8 cellular contexts compared by ENCODE assay signal in genomic region chr11:60775420-60775961, GRCh38. TPM values are rescaled to one million over a fixed set of nuclear protein-coding genes. Genes with fewer than 3 reads are reported as not detected.
DNase-seq lines count a peak whose midpoint lies in the region; ATAC-seq and TF ChIP-seq lines count a peak whose summit lies in the region.

No MANE protein-coding gene starts in this region.

- ATAC-seq in GM18858 (IDR thresholded peaks at IDR 0.05; ENCODE audit: unreplicated experiment) (peak; percentile 71), HG03097 (IDR thresholded peaks at IDR 0.05; ENCODE audit: low FRiP score, unreplicated experiment) (peak; percentile 74)

- CTCF ChIA-PET in AG04450 (lab: Charles Lee), result interaction anchor here (0.5 to 6.8 kb wide), 25 partner anchors 9 to 412 kb away, joined by 3 to 65 read pairs (median 5); partner anchors contain the start of genes MS4A10 and MS4A15

- H3K36me3 ChIP-seq in breast epithelium, result no peaks in the 10 kb centered on the region
- H3K36me3 ChIP-seq in kidney epithelial cell (ENCODE audit: control insufficient read depth, insufficient read depth, low read length), result no peaks in the 10 kb centered on the region

- DNase-seq in AG04450 (ENCODE audit: low read depth, low spot score) (peak; percentile 81), NCI-H2171 (lab: John Stamatoyannopoulos, UW) (peak; percentile 95), breast epithelium (ENCODE audit: low spot score in 2 of 2) (peak; percentile 65 to 87), kidney epithelial cell (ENCODE audit: low read depth) (peak; percentile 61)
- DNase-seq in stimulated activated CD4-positive, alpha-beta T cell treated with anti-CD3 and anti-CD28 coated beads, Interleukin-2, amount 100 ng/mL, for 24 hours, result peak; percentile 87 to 88

- H3K27ac ChIP-seq in AG04450 (ENCODE audit: low read depth, low read length) (no peak overlapping the region), VCaP (peak overlapping the region; percentile 36), breast epithelium (no peak overlapping the region)

- H3K27me3 ChIP-seq in AG04450 (ENCODE audit: control insufficient read depth, insufficient read depth, low read length) (peaks cover 3% of the 10 kb centered on the region), breast epithelium (peaks cover 0 to 2% of the 10 kb centered on the region in 2 donors), kidney epithelial cell (ENCODE audit: control insufficient read depth, insufficient read depth, low read length) (peaks cover 2% of the 10 kb centered on the region)

- POLR2A ChIA-PET in AG04450 (lab: Yijun Ruan, JAX), result interaction anchor here (1.0 kb wide), 1 partner anchor 11 kb away, joined by 6 read pairs; no protein-coding TSS in a partner anchor

- intact Hi-C loops in breast epithelium (cut with DNase I; ENCODE audit: low total_unique reads), result no loop called here

- peak; percentile 91 for TF ChIP-seq CTCF in AG04450 (IDR thresholded peaks at IDR 0.05; ENCODE audit: low read depth, low read length)
- TF ChIP-seq CTCF in VCaP (conservative IDR thresholded peaks at IDR 0.05), result peak; percentile 97
- peak; percentile 49 to 92 (median 78) for TF ChIP-seq CTCF in breast epithelium (IDR thresholded peaks at IDR 0.05)
- peak; percentile 89 for TF ChIP-seq CTCF in kidney epithelial cell (IDR thresholded peaks at IDR 0.05; ENCODE audit: insufficient read depth, low read length, poor library complexity, severe bottlenecking)

- no peak for TF ChIP-seq POLR2A in breast epithelium (IDR thresholded peaks at IDR 0.05)

- H3K4me3 ChIP-seq in AG04450 (ENCODE audit: low read depth, low read length), result no peak overlapping the region
- H3K4me3 ChIP-seq in breast epithelium, result no peak overlapping the region
- no peak overlapping the region for H3K4me3 ChIP-seq in kidney epithelial cell (ENCODE audit: low read depth, low read length)

- no peaks in the 10 kb centered on the region for H3K9me3 ChIP-seq in AG04450 (ENCODE audit: control insufficient read depth, insufficient read depth, low read length)
- H3K9me3 ChIP-seq in breast epithelium, result no peaks in the 10 kb centered on the region

- no peaks in the 10 kb centered on the region for H3K4me1 ChIP-seq in breast epithelium

RNA-seq across cellular contexts. Expression of gene MS4A10, which starts 9.6 kb away (rescaled TPM):
- not detected in 2 replicates for polyA plus RNA-seq in AG04450 (2011; rRNA removed)
- not detected in 2 replicates for polyA minus RNA-seq in AG04450 (2011; rRNA and poly(A)+ RNA removed)
- total RNA-seq in breast epithelium (not detected), kidney epithelial cell (not detected in 2 replicates)

RNA-seq across cellular contexts. Expression of gene MS4A15, which starts 18.8 kb away (rescaled TPM):
- not detected in 2 replicates for polyA plus RNA-seq in AG04450 (2011; rRNA removed)
- polyA minus RNA-seq in AG04450 (2011; rRNA and poly(A)+ RNA removed), result not detected in 2 replicates
- total RNA-seq in breast epithelium (not detected), kidney epithelial cell (not detected in 2 replicates)

RNA-seq across cellular contexts. Expression of gene MS4A18, which starts 51.0 kb away (rescaled TPM):
- not detected in 2 replicates for polyA plus RNA-seq in AG04450 (2011; rRNA removed)
- not detected in 2 replicates for polyA minus RNA-seq in AG04450 (2011; rRNA and poly(A)+ RNA removed)
- total RNA-seq in breast epithelium, result not detected
- not detected in 2 replicates for total RNA-seq in kidney epithelial cell
